In the genomic region with DNA sequence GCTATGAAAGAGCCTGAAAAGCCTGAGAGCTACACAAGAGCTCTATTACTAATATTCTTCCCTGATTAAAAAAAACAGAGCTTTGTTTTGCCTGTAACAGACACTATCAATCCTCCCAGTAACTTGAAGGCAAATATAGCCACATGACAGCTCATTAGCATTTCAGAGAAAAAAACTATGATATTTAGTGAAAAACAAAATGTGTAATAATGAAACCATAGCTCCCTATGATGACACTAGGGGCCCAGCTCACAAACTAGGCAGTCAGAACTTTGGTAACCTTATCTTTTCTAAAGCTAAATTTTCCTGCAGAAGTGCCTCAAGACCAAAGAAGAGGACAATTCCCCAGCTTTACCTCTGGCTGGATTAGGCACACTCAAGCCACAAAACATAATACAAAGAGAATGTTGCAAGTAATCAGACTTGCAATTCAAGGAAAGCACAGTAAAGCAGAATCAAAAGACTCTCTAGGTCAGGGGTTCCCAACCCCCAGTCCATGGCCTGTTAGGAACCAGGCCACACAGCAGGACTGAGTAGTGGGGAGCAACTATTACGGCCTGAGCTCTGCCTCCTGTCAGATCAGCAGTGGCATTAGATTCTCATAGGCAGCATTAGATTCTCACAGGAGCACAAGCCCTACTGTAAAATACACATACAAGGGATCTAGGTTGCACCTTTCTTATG, we compare ENCODE assay signal across 1 cellular context.
TF ChIP-seq lines count a peak whose summit lies in the region.

No MANE protein-coding gene starts in this region.

TF ChIP-seq in IMR-90, 13 proteins besides CTCF, POLR2A, EP300 and RAD21 (continued from another document):
- TF ChIP-seq, protein P1, sequence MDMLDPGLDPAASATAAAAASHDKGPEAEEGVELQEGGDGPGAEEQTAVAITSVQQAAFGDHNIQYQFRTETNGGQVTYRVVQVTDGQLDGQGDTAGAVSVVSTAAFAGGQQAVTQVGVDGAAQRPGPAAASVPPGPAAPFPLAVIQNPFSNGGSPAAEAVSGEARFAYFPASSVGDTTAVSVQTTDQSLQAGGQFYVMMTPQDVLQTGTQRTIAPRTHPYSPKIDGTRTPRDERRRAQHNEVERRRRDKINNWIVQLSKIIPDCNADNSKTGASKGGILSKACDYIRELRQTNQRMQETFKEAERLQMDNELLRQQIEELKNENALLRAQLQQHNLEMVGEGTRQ (IDR thresholded peaks at IDR 0.05; ENCODE audit: low read depth, low read length): no peak
